17 cellular contexts compared by ENCODE assay signal in genomic region chr10:63631971-63632370, GRCh38.
DNase-seq lines count a peak whose midpoint lies in the region; ATAC-seq and TF ChIP-seq lines count a peak whose summit lies in the region.
"Had no signal": no experiment of that assay in that cellular context is flagged by ENCODE, and none has a peak within 500 bp of the region (broad histone marks: within the 10 kb centered on the region; RNA-seq: fewer than 3 reads in every experiment).

No MANE protein-coding gene starts in this region.

- DNase-seq in right atrium auricular region (ENCODE audit: low spot score) (no peak), Right ventricle myocardium superior (no peak), lower lobe of right lung (no peak), upper lobe of left lung (no peak)
- DNase-seq in stimulated activated CD8-positive, alpha-beta memory T cell treated with anti-CD3 and anti-CD28 coated beads, Interleukin-4, amount 100 ng/mL, for 48 hours = no peak
- DNase-seq in naive thymus-derived CD4-positive, alpha-beta T cell = no peak
- DNase-seq: activated CD4-positive, alpha-beta memory T cell treated with anti-CD3 and anti-CD28 coated beads, Interleukin-2, amount 10 ng/mL, durations not matched to agents 7 days and 5 days; activated effector memory CD4-positive, alpha-beta T cell treated with Interleukin-2 at 50 U/mL for 16 hours; effector memory CD4-positive, alpha-beta T cell; NCI-H446; nucleus accumbens; OCI-M1; stimulated activated CD4-positive, alpha-beta T cell treated with anti-CD3 and anti-CD28 coated beads, Interleukin-15, amount 100 ng/mL, for 24 hours had no signal

- H3K9me3 ChIP-seq in right atrium auricular region (no peaks in the 10 kb centered on the region), lower lobe of right lung (no peaks in the 10 kb centered on the region), upper lobe of left lung (no peaks in the 10 kb centered on the region)
- H3K9me3 ChIP-seq in naive thymus-derived CD4-positive, alpha-beta T cell (ENCODE audit: control insufficient read depth in 2 of 3, low read length in 3 of 3) = no peaks in the 10 kb centered on the region

- H3K36me3 ChIP-seq in right atrium auricular region (no peaks in the 10 kb centered on the region), lower lobe of right lung (no peaks in the 10 kb centered on the region), upper lobe of left lung (no peaks in the 10 kb centered on the region)
- no peaks in the 10 kb centered on the region for H3K36me3 ChIP-seq in naive thymus-derived CD4-positive, alpha-beta T cell (ENCODE audit: control insufficient read depth in 2 of 3, insufficient read depth in 3 of 3, low read length in 3 of 3)

- POLR2A ChIA-PET in naive thymus-derived CD4-positive, alpha-beta T cell (lab: Charles Lee) = interaction anchor here (1.8 to 2.5 kb wide), 2 partner anchors 364 to 466 kb away, joined by 6 to 8 read pairs; no protein-coding TSS in a partner anchor

- peak overlapping the region; percentile 80 for H3K4me3 Mint-ChIP-seq in activated T-helper 17 cell treated with anti-CD3 and anti-CD28 coated beads, Interleukin-2, amount 50 U/mL, for 72 hours
- peak overlapping the region in 2 of 10 donors; percentile 88 for H3K4me3 Mint-ChIP-seq in naive thymus-derived CD4-positive, alpha-beta T cell

- peaks cover 12% of the 10 kb centered on the region for H3K4me1 Mint-ChIP-seq in activated T-helper 17 cell treated with anti-CD3 and anti-CD28 coated beads, Interleukin-2, amount 50 U/mL, for 72 hours
- H3K4me1 Mint-ChIP-seq in naive thymus-derived CD4-positive, alpha-beta T cell = peaks cover 19 to 40% (median 26%) of the 10 kb centered on the region in 7 donors

- no peak for TF ChIP-seq EP300 in upper lobe of left lung (IDR thresholded peaks at IDR 0.05)

- intact Hi-C loops in Right ventricle myocardium superior (cut with DNase I) (loop anchor here (5.0 kb wide), 1 partner anchor 80 kb away; no protein-coding TSS in a partner anchor), lower lobe of right lung (cut with DNase I) (loop anchor here (5.0 kb wide), 1 partner anchor 85 kb away; no protein-coding TSS in a partner anchor)
- intact Hi-C loops in naive thymus-derived CD4-positive, alpha-beta T cell (cut with micrococcal nuclease) = loop anchor here (2.0 to 5.0 kb wide), 2 partner anchors 815 to 1880 kb away; partner anchors contain the start of gene EGR2 (in 1 of the 2)

- TF ChIP-seq POLR2A in upper lobe of left lung (IDR thresholded peaks at IDR 0.05) = no peak

- WGBS in upper lobe of left lung, 2 donors = 47 to 58% methylated on average over 3 of the region's 3 CpGs

- CTCF ChIA-PET in naive thymus-derived CD4-positive, alpha-beta T cell (lab: Charles Lee) = interaction anchor here (0.6 to 7.6 kb wide), 4 partner anchors 416 to 466 kb away, joined by 3 to 62 read pairs (median 17); no protein-coding TSS in a partner anchor

- no peak overlapping the region for H3K27ac Mint-ChIP-seq in activated T-helper 17 cell treated with anti-CD3 and anti-CD28 coated beads, Interleukin-2, amount 50 U/mL, for 72 hours
- peak overlapping the region in 3 of 9 donors; percentile 60 to 95 (median 84) for H3K27ac Mint-ChIP-seq in naive thymus-derived CD4-positive, alpha-beta T cell
- H3K27ac Mint-ChIP-seq: activated CD4-positive, alpha-beta memory T cell treated with anti-CD3 and anti-CD28 coated beads, Interleukin-2, amount 10 ng/mL, durations not matched to agents 7 days and 5 days had no signal

- TF ChIP-seq CTCF in right atrium auricular region (IDR thresholded peaks at IDR 0.05) = no peak
- no peak for TF ChIP-seq CTCF in lower lobe of right lung (IDR thresholded peaks at IDR 0.05)
- no peak for TF ChIP-seq CTCF in upper lobe of left lung (IDR thresholded peaks at IDR 0.05)

- no peaks in the 10 kb centered on the region for H3K27me3 ChIP-seq in right atrium auricular region
- H3K27me3 ChIP-seq in lower lobe of right lung (ENCODE audit: low read depth) = no peaks in the 10 kb centered on the region
- H3K27me3 ChIP-seq in upper lobe of left lung = no peaks in the 10 kb centered on the region
- no peaks in the 10 kb centered on the region for H3K27me3 ChIP-seq in naive thymus-derived CD4-positive, alpha-beta T cell (ENCODE audit: control insufficient read depth in 2 of 2, insufficient read depth in 2 of 2, low read length in 2 of 2)

- H3K36me3 Mint-ChIP-seq in activated T-helper 17 cell treated with anti-CD3 and anti-CD28 coated beads, Interleukin-2, amount 50 U/mL, for 72 hours (ENCODE audit: low read depth) = no peaks in the 10 kb centered on the region
- no peaks in the 10 kb centered on the region for H3K36me3 Mint-ChIP-seq in naive thymus-derived CD4-positive, alpha-beta T cell
- H3K36me3 Mint-ChIP-seq: brain had no signal

- peaks cover 0 to 26% of the 10 kb centered on the region in 2 donors for H3K4me1 ChIP-seq in right atrium auricular region
- H3K4me1 ChIP-seq in lower lobe of right lung = peaks cover 35% of the 10 kb centered on the region
- H3K4me1 ChIP-seq in upper lobe of left lung = peaks cover 22 to 42% (median 26%) of the 10 kb centered on the region in 4 donors
- peaks cover 0 to 17% of the 10 kb centered on the region in 2 donors for H3K4me1 ChIP-seq in naive thymus-derived CD4-positive, alpha-beta T cell (ENCODE audit: control insufficient read depth in 2 of 2, insufficient read depth in 2 of 2, low read length in 2 of 2)

- H3K27me3 Mint-ChIP-seq in activated T-helper 17 cell treated with anti-CD3 and anti-CD28 coated beads, Interleukin-2, amount 50 U/mL, for 72 hours = no peaks in the 10 kb centered on the region
- peaks cover 0 to 5% (median 0%) of the 10 kb centered on the region in 5 donors for H3K27me3 Mint-ChIP-seq in naive thymus-derived CD4-positive, alpha-beta T cell

- H3K27ac ChIP-seq in right atrium auricular region = peak overlapping the region; percentile 98 to 99
- H3K27ac ChIP-seq in lower lobe of right lung = peak overlapping the region; percentile 99
- H3K27ac ChIP-seq in upper lobe of left lung = peak overlapping the region in 3 of 4 donors; percentile 96 to 97 (median 97)
- no peak overlapping the region for H3K27ac ChIP-seq in naive thymus-derived CD4-positive, alpha-beta T cell (ENCODE audit: low read depth, low read length)

- H3K4me3 ChIP-seq in right atrium auricular region = no peak overlapping the region
- H3K4me3 ChIP-seq in lower lobe of right lung = no peak overlapping the region
- no peak overlapping the region for H3K4me3 ChIP-seq in upper lobe of left lung
- H3K4me3 ChIP-seq in naive thymus-derived CD4-positive, alpha-beta T cell (ENCODE audit: low read length) = no peak overlapping the region
- H3K4me3 ChIP-seq: lung had no signal

- ATAC-seq in Right ventricle myocardium superior (ENCODE audit: poor library complexity) = no peak
- ATAC-seq in activated T-helper 17 cell treated with anti-CD3 and anti-CD28 coated beads, Interleukin-2, amount 50 U/mL, for 72 hours (replicated peaks) = no peak
- no peak for ATAC-seq in lower lobe of right lung
- ATAC-seq in upper lobe of left lung (ENCODE audit: low FRiP score in 2 of 2) = no peak
- ATAC-seq in GM19455 (IDR thresholded peaks at IDR 0.05; ENCODE audit: unreplicated experiment) = no peak
- ATAC-seq in naive thymus-derived CD4-positive, alpha-beta T cell = no peak

- no peaks in the 10 kb centered on the region for H3K9me3 Mint-ChIP-seq in activated T-helper 17 cell treated with anti-CD3 and anti-CD28 coated beads, Interleukin-2, amount 50 U/mL, for 72 hours
- H3K9me3 Mint-ChIP-seq in naive thymus-derived CD4-positive, alpha-beta T cell = no peaks in the 10 kb centered on the region
- H3K9me3 Mint-ChIP-seq: activated CD4-positive, alpha-beta memory T cell treated with anti-CD3 and anti-CD28 coated beads, Interleukin-2, amount 10 ng/mL, durations not matched to agents 7 days and 5 days; brain had no signal
